Comparison of ENCODE assay signal across 7 cellular contexts in genomic region chr11:96337541-96338530, GRCh38. TPM values are rescaled to one million over a fixed set of nuclear protein-coding genes. Genes with fewer than 3 reads are reported as not detected.
DNase-seq lines count a peak whose midpoint lies in the region; ATAC-seq lines count a peak whose summit lies in the region.

No MANE protein-coding gene starts in this region.

- H3K9me3 Mint-ChIP-seq in activated T-helper 1 cell treated with anti-CD3 and anti-CD28 coated beads, Interleukin-12 subunit alpha, Interleukin-12 subunit beta, Interleukin-2, Interleukin-4 antibody, amounts not matched to agents 30 ng/mL and 10 ng/mL and 1 ng/mL, durations not matched to agents 14 hours and 24 hours and 36 hours: no peaks in the 10 kb centered on the region
- H3K9me3 Mint-ChIP-seq in stimulated activated memory B cell treated with anti-CD40 and anti-IgM and Interleukin-4, amounts not matched to agents 10 μg/mL and 1 μg/mL and 100 μg/mL, for 72 hours: no peaks in the 10 kb centered on the region

- peaks cover 26% of the 10 kb centered on the region for H3K36me3 Mint-ChIP-seq in activated T-helper 1 cell treated with anti-CD3 and anti-CD28 coated beads, Interleukin-12 subunit alpha, Interleukin-12 subunit beta, Interleukin-2, Interleukin-4 antibody, amounts not matched to agents 30 ng/mL and 10 ng/mL and 1 ng/mL, durations not matched to agents 14 hours and 24 hours and 36 hours (ENCODE audit: low read depth)
- peaks cover 12% of the 10 kb centered on the region for H3K36me3 Mint-ChIP-seq in stimulated activated memory B cell treated with anti-CD40 and anti-IgM and Interleukin-4, amounts not matched to agents 10 μg/mL and 1 μg/mL and 100 μg/mL, for 72 hours

- ATAC-seq in GM19351 (IDR thresholded peaks at IDR 0.05; ENCODE audit: unreplicated experiment) (peak; percentile 40), HG03135 (IDR thresholded peaks at IDR 0.05; ENCODE audit: unreplicated experiment) (peak; percentile 26), left ventricle myocardium superior (peak; percentile 26)
- peak; percentile 49 for ATAC-seq in stimulated activated memory B cell treated with anti-CD40 and anti-IgM and Interleukin-4, amounts not matched to agents 10 μg/mL and 1 μg/mL and 100 μg/mL, for 72 hours

- H3K27ac Mint-ChIP-seq in activated T-helper 1 cell treated with anti-CD3 and anti-CD28 coated beads, Interleukin-12 subunit alpha, Interleukin-12 subunit beta, Interleukin-2, Interleukin-4 antibody, amounts not matched to agents 30 ng/mL and 10 ng/mL and 1 ng/mL, durations not matched to agents 14 hours and 24 hours and 36 hours: peak overlapping the region; percentile 89
- peak overlapping the region; percentile 84 for H3K27ac Mint-ChIP-seq in stimulated activated memory B cell treated with anti-CD40 and anti-IgM and Interleukin-4, amounts not matched to agents 10 μg/mL and 1 μg/mL and 100 μg/mL, for 72 hours

- peak; percentile 42 for DNase-seq in activated T-helper 1 cell treated with anti-CD3 and anti-CD28 coated beads, Interleukin-12 subunit alpha, Interleukin-12 subunit beta, Interleukin-2, Interleukin-4 antibody, amounts not matched to agents 30 ng/mL and 10 ng/mL and 1 ng/mL, durations not matched to agents 14 hours and 24 hours and 36 hours (ENCODE audit: low spot score)
- DNase-seq in left ventricle myocardium superior (peak; percentile 34), SIG-M5 (lab: John Stamatoyannopoulos, UW) (no peak), NCI-H2107 (lab: John Stamatoyannopoulos, UW) (no peak)

- H3K4me3 Mint-ChIP-seq in activated T-helper 1 cell treated with anti-CD3 and anti-CD28 coated beads, Interleukin-12 subunit alpha, Interleukin-12 subunit beta, Interleukin-2, Interleukin-4 antibody, amounts not matched to agents 30 ng/mL and 10 ng/mL and 1 ng/mL, durations not matched to agents 14 hours and 24 hours and 36 hours: peak overlapping the region; percentile 94
- peak overlapping the region; percentile 99 for H3K4me3 Mint-ChIP-seq in stimulated activated memory B cell treated with anti-CD40 and anti-IgM and Interleukin-4, amounts not matched to agents 10 μg/mL and 1 μg/mL and 100 μg/mL, for 72 hours

- H3K4me1 Mint-ChIP-seq in activated T-helper 1 cell treated with anti-CD3 and anti-CD28 coated beads, Interleukin-12 subunit alpha, Interleukin-12 subunit beta, Interleukin-2, Interleukin-4 antibody, amounts not matched to agents 30 ng/mL and 10 ng/mL and 1 ng/mL, durations not matched to agents 14 hours and 24 hours and 36 hours (ENCODE audit: low read depth): peaks cover 82% of the 10 kb centered on the region
- H3K4me1 Mint-ChIP-seq in stimulated activated memory B cell treated with anti-CD40 and anti-IgM and Interleukin-4, amounts not matched to agents 10 μg/mL and 1 μg/mL and 100 μg/mL, for 72 hours: peaks cover 80% of the 10 kb centered on the region

- H3K27me3 Mint-ChIP-seq in activated T-helper 1 cell treated with anti-CD3 and anti-CD28 coated beads, Interleukin-12 subunit alpha, Interleukin-12 subunit beta, Interleukin-2, Interleukin-4 antibody, amounts not matched to agents 30 ng/mL and 10 ng/mL and 1 ng/mL, durations not matched to agents 14 hours and 24 hours and 36 hours (ENCODE audit: insufficient read depth): no peaks in the 10 kb centered on the region
- no peaks in the 10 kb centered on the region for H3K27me3 Mint-ChIP-seq in stimulated activated memory B cell treated with anti-CD40 and anti-IgM and Interleukin-4, amounts not matched to agents 10 μg/mL and 1 μg/mL and 100 μg/mL, for 72 hours

- intact Hi-C loops in activated T-helper 1 cell treated with anti-CD3 and anti-CD28 coated beads, Interleukin-12 subunit alpha, Interleukin-12 subunit beta, Interleukin-2, Interleukin-4 antibody, amounts not matched to agents 30 ng/mL and 10 ng/mL and 1 ng/mL, durations not matched to agents 14 hours and 24 hours and 36 hours (cut with micrococcal nuclease): loop anchor here (1.0 to 2.0 kb wide), 4 partner anchors 45 to 182 kb away; no protein-coding TSS in a partner anchor
- intact Hi-C loops in left ventricle myocardium superior (cut with micrococcal nuclease): loop anchor here (5.0 kb wide), 1 partner anchor 281 kb away; no protein-coding TSS in a partner anchor

RNA-seq across cellular contexts. Expression of gene MAML2, which starts 5.2 kb away (rescaled TPM):
- total RNA-seq in activated T-helper 1 cell treated with anti-CD3 and anti-CD28 coated beads, Interleukin-12 subunit alpha, Interleukin-12 subunit beta, Interleukin-2, Interleukin-4 antibody, amounts not matched to agents 30 ng/mL and 10 ng/mL and 1 ng/mL, durations not matched to agents 14 hours and 24 hours and 36 hours: 10.0 and 10.1 TPM in 2 replicates
- 4.1 TPM for total RNA-seq in left ventricle myocardium superior

RNA-seq across cellular contexts. Expression of gene CCDC82, which starts 51.9 kb away (rescaled TPM):
- 28.5 and 29.9 TPM in 2 replicates for total RNA-seq in activated T-helper 1 cell treated with anti-CD3 and anti-CD28 coated beads, Interleukin-12 subunit alpha, Interleukin-12 subunit beta, Interleukin-2, Interleukin-4 antibody, amounts not matched to agents 30 ng/mL and 10 ng/mL and 1 ng/mL, durations not matched to agents 14 hours and 24 hours and 36 hours
- 14.1 TPM for total RNA-seq in left ventricle myocardium superior

RNA-seq across cellular contexts. Expression of gene JRKL, which starts 52.0 kb away (rescaled TPM):
- total RNA-seq in activated T-helper 1 cell treated with anti-CD3 and anti-CD28 coated beads, Interleukin-12 subunit alpha, Interleukin-12 subunit beta, Interleukin-2, Interleukin-4 antibody, amounts not matched to agents 30 ng/mL and 10 ng/mL and 1 ng/mL, durations not matched to agents 14 hours and 24 hours and 36 hours: 9.6 and 10.2 TPM in 2 replicates
- 5.5 TPM for total RNA-seq in left ventricle myocardium superior

Comparison
In these comparisons a context has a peak if more than half of its experiments do, and no peak if none do; other contexts are left out.
1. DNase-seq: peak in activated T-helper 1 cell treated with anti-CD3 and anti-CD28 coated beads, Interleukin-12 subunit alpha, Interleukin-12 subunit beta, Interleukin-2, Interleukin-4 antibody, amounts not matched to agents 30 ng/mL and 10 ng/mL and 1 ng/mL, durations not matched to agents 14 hours and 24 hours and 36 hours (single experiment) and left ventricle myocardium superior (single experiment); none in SIG-M5 (single experiment) and NCI-H2107 (single experiment).
2. Peak in every context shown above with its lines, with median percentiles within 50 percentile points of each other: ATAC-seq.